Comparison of ENCODE assay signal across 1 cellular context in the genomic region with DNA sequence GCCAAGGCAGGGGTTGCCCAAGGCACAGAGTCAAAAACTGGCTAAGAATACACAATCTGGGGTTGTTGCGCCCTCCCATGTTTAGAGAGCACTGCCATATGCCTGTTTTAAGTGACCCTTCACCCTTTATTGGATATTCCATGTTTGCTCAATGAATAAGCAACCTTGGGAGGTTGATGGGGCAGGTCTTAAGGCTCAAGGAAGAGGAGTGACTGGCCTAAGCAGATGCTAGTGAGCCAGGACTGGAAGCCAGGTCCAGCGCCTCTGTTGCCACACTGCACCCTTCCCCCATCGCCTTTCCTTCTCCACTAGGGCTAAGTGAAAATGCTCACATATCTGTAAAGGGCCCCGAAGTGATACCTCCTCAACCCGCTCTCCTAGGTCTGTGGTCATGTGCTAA.
TF ChIP-seq lines count a peak whose summit lies in the region.

No MANE protein-coding gene starts in this region.

TF ChIP-seq in GM12878, 131 proteins besides CTCF, POLR2A, EP300 and RAD21:
- TF ChIP-seq, protein P1, sequence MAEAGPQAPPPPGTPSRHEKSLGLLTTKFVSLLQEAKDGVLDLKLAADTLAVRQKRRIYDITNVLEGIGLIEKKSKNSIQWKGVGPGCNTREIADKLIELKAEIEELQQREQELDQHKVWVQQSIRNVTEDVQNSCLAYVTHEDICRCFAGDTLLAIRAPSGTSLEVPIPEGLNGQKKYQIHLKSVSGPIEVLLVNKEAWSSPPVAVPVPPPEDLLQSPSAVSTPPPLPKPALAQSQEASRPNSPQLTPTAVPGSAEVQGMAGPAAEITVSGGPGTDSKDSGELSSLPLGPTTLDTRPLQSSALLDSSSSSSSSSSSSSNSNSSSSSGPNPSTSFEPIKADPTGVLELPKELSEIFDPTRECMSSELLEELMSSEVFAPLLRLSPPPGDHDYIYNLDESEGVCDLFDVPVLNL (IDR thresholded peaks at IDR 0.05; ENCODE audit: low read depth, low read length) = no peak
- TF ChIP-seq NR2C1 (IDR thresholded peaks at IDR 0.05) (no peak), BHLHE40 (IDR thresholded peaks at IDR 0.05; ENCODE audit: borderline replicate concordance in 1 of 2, low read depth in 2 of 2, low read length in 1 of 2) (no peak), ZNF274 (IDR thresholded peaks at IDR 0.05; ENCODE audit: insufficient read depth, insufficient read length) (no peak), TARDBP (IDR thresholded peaks at IDR 0.05; ENCODE audit: borderline replicate concordance) (no peak), BMI1 (IDR thresholded peaks at IDR 0.05; ENCODE audit: borderline replicate concordance) (no peak), SPI1 (IDR thresholded peaks at IDR 0.05; ENCODE audit: borderline replicate concordance, insufficient read depth, low read depth, low read length) (no peak), PML (IDR thresholded peaks at IDR 0.05; ENCODE audit: low read length) (no peak), CBX3 (IDR thresholded peaks at IDR 0.05; ENCODE audit: borderline replicate concordance, low read depth) (no peak), IRF4 (IDR thresholded peaks at IDR 0.05; ENCODE audit: low read depth, low read length) (no peak), TCF3 (IDR thresholded peaks at IDR 0.05; ENCODE audit: borderline replicate concordance, insufficient read depth, low read depth, low read length) (no peak), CEBPB (IDR thresholded peaks at IDR 0.05; ENCODE audit: borderline replicate concordance in 1 of 2, low read depth in 2 of 2, low read length in 2 of 2) (no peak), ZNF622 (IDR thresholded peaks at IDR 0.05) (no peak)
- TF ChIP-seq, protein P2, sequence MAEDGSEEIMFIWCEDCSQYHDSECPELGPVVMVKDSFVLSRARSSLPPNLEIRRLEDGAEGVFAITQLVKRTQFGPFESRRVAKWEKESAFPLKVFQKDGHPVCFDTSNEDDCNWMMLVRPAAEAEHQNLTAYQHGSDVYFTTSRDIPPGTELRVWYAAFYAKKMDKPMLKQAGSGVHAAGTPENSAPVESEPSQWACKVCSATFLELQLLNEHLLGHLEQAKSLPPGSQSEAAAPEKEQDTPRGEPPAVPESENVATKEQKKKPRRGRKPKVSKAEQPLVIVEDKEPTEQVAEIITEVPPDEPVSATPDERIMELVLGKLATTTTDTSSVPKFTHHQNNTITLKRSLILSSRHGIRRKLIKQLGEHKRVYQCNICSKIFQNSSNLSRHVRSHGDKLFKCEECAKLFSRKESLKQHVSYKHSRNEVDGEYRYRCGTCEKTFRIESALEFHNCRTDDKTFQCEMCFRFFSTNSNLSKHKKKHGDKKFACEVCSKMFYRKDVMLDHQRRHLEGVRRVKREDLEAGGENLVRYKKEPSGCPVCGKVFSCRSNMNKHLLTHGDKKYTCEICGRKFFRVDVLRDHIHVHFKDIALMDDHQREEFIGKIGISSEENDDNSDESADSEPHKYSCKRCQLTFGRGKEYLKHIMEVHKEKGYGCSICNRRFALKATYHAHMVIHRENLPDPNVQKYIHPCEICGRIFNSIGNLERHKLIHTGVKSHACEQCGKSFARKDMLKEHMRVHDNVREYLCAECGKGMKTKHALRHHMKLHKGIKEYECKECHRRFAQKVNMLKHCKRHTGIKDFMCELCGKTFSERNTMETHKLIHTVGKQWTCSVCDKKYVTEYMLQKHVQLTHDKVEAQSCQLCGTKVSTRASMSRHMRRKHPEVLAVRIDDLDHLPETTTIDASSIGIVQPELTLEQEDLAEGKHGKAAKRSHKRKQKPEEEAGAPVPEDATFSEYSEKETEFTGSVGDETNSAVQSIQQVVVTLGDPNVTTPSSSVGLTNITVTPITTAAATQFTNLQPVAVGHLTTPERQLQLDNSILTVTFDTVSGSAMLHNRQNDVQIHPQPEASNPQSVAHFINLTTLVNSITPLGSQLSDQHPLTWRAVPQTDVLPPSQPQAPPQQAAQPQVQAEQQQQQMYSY (CRISPR knock-in tag; IDR thresholded peaks at IDR 0.05) = no peak
- TF ChIP-seq, protein P3, sequence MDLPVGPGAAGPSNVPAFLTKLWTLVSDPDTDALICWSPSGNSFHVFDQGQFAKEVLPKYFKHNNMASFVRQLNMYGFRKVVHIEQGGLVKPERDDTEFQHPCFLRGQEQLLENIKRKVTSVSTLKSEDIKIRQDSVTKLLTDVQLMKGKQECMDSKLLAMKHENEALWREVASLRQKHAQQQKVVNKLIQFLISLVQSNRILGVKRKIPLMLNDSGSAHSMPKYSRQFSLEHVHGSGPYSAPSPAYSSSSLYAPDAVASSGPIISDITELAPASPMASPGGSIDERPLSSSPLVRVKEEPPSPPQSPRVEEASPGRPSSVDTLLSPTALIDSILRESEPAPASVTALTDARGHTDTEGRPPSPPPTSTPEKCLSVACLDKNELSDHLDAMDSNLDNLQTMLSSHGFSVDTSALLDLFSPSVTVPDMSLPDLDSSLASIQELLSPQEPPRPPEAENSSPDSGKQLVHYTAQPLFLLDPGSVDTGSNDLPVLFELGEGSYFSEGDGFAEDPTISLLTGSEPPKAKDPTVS (IDR thresholded peaks at IDR 0.05; ENCODE audit: low read depth, low read length) = no peak
- TF ChIP-seq, protein P4, sequence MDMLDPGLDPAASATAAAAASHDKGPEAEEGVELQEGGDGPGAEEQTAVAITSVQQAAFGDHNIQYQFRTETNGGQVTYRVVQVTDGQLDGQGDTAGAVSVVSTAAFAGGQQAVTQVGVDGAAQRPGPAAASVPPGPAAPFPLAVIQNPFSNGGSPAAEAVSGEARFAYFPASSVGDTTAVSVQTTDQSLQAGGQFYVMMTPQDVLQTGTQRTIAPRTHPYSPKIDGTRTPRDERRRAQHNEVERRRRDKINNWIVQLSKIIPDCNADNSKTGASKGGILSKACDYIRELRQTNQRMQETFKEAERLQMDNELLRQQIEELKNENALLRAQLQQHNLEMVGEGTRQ (IDR thresholded peaks at IDR 0.05; ENCODE audit: borderline replicate concordance, low read depth, low read length) = no peak
- TF ChIP-seq, protein P5, sequence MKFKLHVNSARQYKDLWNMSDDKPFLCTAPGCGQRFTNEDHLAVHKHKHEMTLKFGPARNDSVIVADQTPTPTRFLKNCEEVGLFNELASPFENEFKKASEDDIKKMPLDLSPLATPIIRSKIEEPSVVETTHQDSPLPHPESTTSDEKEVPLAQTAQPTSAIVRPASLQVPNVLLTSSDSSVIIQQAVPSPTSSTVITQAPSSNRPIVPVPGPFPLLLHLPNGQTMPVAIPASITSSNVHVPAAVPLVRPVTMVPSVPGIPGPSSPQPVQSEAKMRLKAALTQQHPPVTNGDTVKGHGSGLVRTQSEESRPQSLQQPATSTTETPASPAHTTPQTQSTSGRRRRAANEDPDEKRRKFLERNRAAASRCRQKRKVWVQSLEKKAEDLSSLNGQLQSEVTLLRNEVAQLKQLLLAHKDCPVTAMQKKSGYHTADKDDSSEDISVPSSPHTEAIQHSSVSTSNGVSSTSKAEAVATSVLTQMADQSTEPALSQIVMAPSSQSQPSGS (IDR thresholded peaks at IDR 0.05; ENCODE audit: low read length) = no peak
- TF ChIP-seq, protein P6, sequence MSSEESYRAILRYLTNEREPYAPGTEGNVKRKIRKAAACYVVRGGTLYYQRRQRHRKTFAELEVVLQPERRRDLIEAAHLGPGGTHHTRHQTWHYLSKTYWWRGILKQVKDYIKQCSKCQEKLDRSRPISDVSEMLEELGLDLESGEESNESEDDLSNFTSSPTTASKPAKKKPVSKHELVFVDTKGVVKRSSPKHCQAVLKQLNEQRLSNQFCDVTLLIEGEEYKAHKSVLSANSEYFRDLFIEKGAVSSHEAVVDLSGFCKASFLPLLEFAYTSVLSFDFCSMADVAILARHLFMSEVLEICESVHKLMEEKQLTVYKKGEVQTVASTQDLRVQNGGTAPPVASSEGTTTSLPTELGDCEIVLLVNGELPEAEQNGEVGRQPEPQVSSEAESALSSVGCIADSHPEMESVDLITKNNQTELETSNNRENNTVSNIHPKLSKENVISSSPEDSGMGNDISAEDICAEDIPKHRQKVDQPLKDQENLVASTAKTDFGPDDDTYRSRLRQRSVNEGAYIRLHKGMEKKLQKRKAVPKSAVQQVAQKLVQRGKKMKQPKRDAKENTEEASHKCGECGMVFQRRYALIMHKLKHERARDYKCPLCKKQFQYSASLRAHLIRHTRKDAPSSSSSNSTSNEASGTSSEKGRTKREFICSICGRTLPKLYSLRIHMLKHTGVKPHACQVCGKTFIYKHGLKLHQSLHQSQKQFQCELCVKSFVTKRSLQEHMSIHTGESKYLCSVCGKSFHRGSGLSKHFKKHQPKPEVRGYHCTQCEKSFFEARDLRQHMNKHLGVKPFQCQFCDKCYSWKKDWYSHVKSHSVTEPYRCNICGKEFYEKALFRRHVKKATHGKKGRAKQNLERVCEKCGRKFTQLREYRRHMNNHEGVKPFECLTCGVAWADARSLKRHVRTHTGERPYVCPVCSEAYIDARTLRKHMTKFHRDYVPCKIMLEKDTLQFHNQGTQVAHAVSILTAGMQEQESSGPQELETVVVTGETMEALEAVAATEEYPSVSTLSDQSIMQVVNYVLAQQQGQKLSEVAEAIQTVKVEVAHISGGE (CRISPR knock-in tag; IDR thresholded peaks at IDR 0.05) = no peak
